Comparison of ENCODE assay signal across 8 cellular contexts in the genomic region with DNA sequence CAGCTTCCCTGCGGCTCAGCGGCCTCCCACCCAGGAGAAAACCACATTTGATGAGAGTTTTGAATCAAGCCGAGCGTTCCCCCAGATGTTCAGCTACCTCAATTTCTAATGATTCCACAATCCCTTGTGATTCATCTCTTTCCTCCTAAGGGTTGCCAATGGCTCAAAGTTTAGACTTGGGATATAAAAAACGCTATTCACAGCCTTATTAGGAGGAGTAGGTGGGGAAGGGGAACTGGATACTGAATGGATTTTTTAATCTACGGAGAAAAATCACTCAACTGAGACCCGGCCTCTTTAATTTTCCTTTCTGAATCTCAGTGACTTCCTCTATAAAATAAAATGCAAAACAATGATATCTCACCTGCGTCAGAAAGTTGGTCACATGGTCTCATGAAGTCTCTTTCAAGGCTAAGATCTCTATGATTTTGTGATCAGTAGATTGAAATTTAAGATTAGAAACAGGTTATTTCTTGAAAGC.
DNase-seq lines count a peak whose midpoint lies in the region; ATAC-seq and TF ChIP-seq lines count a peak whose summit lies in the region.

No MANE protein-coding gene starts in this region.

- no peaks in the 10 kb centered on the region; the same call in 1 of the 2 replicates for H3F3A ChIP-seq in DOHH2 (ENCODE audit: control insufficient read depth, insufficient read depth)

- TF ChIP-seq CTCF in DOHH2 (IDR thresholded peaks at IDR 0.05; ENCODE audit: low read depth, low read length, poor library complexity, severe bottlenecking) (no peak), RWPE1 (conservative IDR thresholded peaks at IDR 0.05; ENCODE audit: low read depth) (0 out of 2 replicates have a peak, but pooled peaks have one; percentile 1), foreskin keratinocyte (conservative IDR thresholded peaks at IDR 0.05) (no peak)

- peak overlapping the region; percentile 23 for H3K4me3 ChIP-seq in DOHH2 (ENCODE audit: low read length)

- CTCF ChIA-PET in RWPE1 (lab: Yijun Ruan, JAX) = interaction anchor here (1.2 kb wide), 1 partner anchor 365 kb away, joined by 5 read pairs; no protein-coding TSS in a partner anchor

- no peaks in the 10 kb centered on the region for H3K9me3 ChIP-seq in DOHH2 (ENCODE audit: control insufficient read depth, insufficient read depth, low read length)

- no peaks in the 10 kb centered on the region for H3K9me2 ChIP-seq in DOHH2 (replicated peaks; ENCODE audit: control insufficient read depth, low read length)

- H3K27me3 ChIP-seq in DOHH2 (ENCODE audit: control insufficient read depth, low read length) (no peaks in the 10 kb centered on the region), foreskin keratinocyte (no peaks in the 10 kb centered on the region)

- DNase-seq in RWPE1 (ENCODE audit: low spot score) = no peak
- DNase-seq in foreskin keratinocyte = no peak
- peak; percentile 29 for DNase-seq in pons (ENCODE audit: low spot score)
- no peak for DNase-seq in posterior cingulate gyrus
- DNase-seq in NCI-H1048 (lab: John Stamatoyannopoulos, UW) = no peak

- no peaks in the 10 kb centered on the region for H4K20me1 ChIP-seq in DOHH2 (ENCODE audit: control insufficient read depth, insufficient read depth, low read depth, low read length)

- intact Hi-C loops in posterior cingulate gyrus (cut with DNase I) = loop anchor here (1.0 to 10.0 kb wide), 6 partner anchors 77 to 794 kb away; a partner anchor contains a TSS

- ATAC-seq in foreskin keratinocyte (peak; percentile 42), GM21360 (IDR thresholded peaks at IDR 0.05; ENCODE audit: unreplicated experiment) (no peak), GM19463 (IDR thresholded peaks at IDR 0.05; ENCODE audit: unreplicated experiment) (no peak)

- H3K27ac ChIP-seq in DOHH2 (ENCODE audit: low read depth, low read length) (peak overlapping the region; percentile 27; the same call in 1 of the 2 replicates), RWPE1 (peak overlapping the region; percentile 71), foreskin keratinocyte (no peak overlapping the region)

- H3K4me2 ChIP-seq in DOHH2 (ENCODE audit: low read length) = peak overlapping the region; percentile 48

- peaks cover 35% of the 10 kb centered on the region for H3K4me1 ChIP-seq in DOHH2 (ENCODE audit: control insufficient read depth, low read length)
- H3K4me1 ChIP-seq in foreskin keratinocyte = peaks cover 6% of the 10 kb centered on the region

- no peaks in the 10 kb centered on the region for H3K36me3 ChIP-seq in DOHH2 (ENCODE audit: control insufficient read depth, low read length)

- POLR2A ChIA-PET in RWPE1 (lab: Yijun Ruan, JAX; ENCODE audit: low non-redundant PET) = no interaction called here

- H3K79me2 ChIP-seq in DOHH2 (ENCODE audit: control insufficient read depth, low read length) = no peaks in the 10 kb centered on the region
